Comparison of ENCODE assay signal across 15 cellular contexts in the genomic region with DNA sequence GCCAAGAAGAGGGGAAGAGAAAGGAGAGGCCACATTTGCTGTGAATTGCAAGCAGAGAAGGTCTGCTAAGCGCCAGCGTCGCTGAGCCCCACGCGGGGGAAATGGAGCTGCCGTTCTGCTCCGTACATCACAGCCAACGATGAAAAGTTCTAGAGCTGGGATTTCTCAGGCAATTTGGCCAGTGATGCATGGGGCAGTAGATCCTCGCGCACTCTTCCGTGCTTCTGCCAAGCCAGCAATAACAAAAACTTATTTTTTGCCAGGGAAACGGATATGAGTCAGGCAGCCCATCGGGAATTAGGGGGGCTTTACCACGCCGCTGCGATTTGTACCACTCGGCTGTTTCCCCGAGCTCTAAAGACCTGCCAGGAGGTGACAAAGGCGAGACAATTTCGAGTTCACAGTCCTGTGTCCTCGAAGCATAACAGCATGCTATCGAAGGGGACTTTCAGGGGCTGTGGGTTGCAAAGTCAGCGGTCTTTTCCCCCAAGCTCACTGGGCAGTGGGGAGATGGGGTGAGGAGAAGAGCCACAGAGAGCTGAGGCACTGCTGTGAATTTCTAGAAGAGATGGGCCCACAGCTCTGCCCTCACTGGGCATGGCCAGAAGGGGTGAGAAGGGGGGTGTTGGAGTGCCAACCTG. TPM values are rescaled to one million over a fixed set of nuclear protein-coding genes. Genes with fewer than 3 reads are reported as not detected.
A peak's percentile ranks its signal among the peaks of the same experiment; 100 is the strongest.
DNase-seq lines count a peak whose midpoint lies in the region; ATAC-seq and TF ChIP-seq lines count a peak whose summit lies in the region.
"Had no signal": no experiment of that assay in that cellular context is flagged by ENCODE, and none has a peak within 500 bp of the region (broad histone marks: within the 10 kb centered on the region; RNA-seq: fewer than 3 reads in every experiment).

No MANE protein-coding gene starts in this region.

- H3K36me3 Mint-ChIP-seq in immature natural killer cell: no peaks in the 10 kb centered on the region

- H3K9me3 Mint-ChIP-seq in immature natural killer cell: no peaks in the 10 kb centered on the region

- H2AFZ ChIP-seq in neural cell (ENCODE audit: low read depth, low read length): peak overlapping the region; percentile 40

- DNase-seq in AG09309 (ENCODE audit: low read depth) (peak; percentile 14), T1000 (lab: John Stamatoyannopoulos, UW) (peak; percentile 34), fibroblast of the conjunctiva (ENCODE audit: low read depth) (peak; percentile 47), immature natural killer cell (no peak), SIG-M5 (lab: John Stamatoyannopoulos, UW) (no peak)
- no peak for DNase-seq in stimulated activated naive CD4-positive, alpha-beta T cell (lab: John Stamatoyannopoulos, UW)
- DNase-seq: NCI-H345, tibial artery had no signal

- no peak for TF ChIP-seq EP300 in neural cell (conservative IDR thresholded peaks at IDR 0.05; ENCODE audit: poor library complexity, severe bottlenecking)

- no peaks in the 10 kb centered on the region for H3K4me1 Mint-ChIP-seq in immature natural killer cell

- peak overlapping the region; percentile 47 for H3K9ac ChIP-seq in neural cell (ENCODE audit: low read length)
- H3K9ac ChIP-seq: BLaER1 had no signal

- H3K36me3 ChIP-seq in neural cell (ENCODE audit: insufficient read depth, low read length): no peaks in the 10 kb centered on the region
- H3K36me3 ChIP-seq: BLaER1, esophagus muscularis mucosa, tibial artery had no signal

- no peak for TF ChIP-seq CTCF in AG09309 (IDR thresholded peaks at IDR 0.05; ENCODE audit: control insufficient read depth, insufficient read depth, low read depth, low read length, missing control alignments)
- TF ChIP-seq CTCF in neural cell (IDR thresholded peaks at IDR 0.05; ENCODE audit: poor library complexity, severe bottlenecking): no peak

- no peak for ATAC-seq in GM21529 (IDR thresholded peaks at IDR 0.05; ENCODE audit: unreplicated experiment)
- ATAC-seq: left lobe of liver, Panc1 had no signal

- H3K27me3 ChIP-seq in neural cell (ENCODE audit: insufficient read depth, low read depth, low read length): no peaks in the 10 kb centered on the region
- H3K27me3 ChIP-seq: BLaER1 had no signal

- H3K9me2 ChIP-seq in neural cell (ENCODE audit: insufficient read depth, low read length): no peaks in the 10 kb centered on the region

- peak overlapping the region; percentile 60 for H3K27ac ChIP-seq in neural cell (ENCODE audit: low read length)
- H3K27ac ChIP-seq: BLaER1, esophagus muscularis mucosa, HL-60, tibial artery had no signal

- H3K79me2 ChIP-seq in neural cell (replicated peaks; ENCODE audit: insufficient read depth, low read length): no peaks in the 10 kb centered on the region

- no peaks in the 10 kb centered on the region for H3K9me3 ChIP-seq in neural cell (ENCODE audit: low read length)
- H3K9me3 ChIP-seq: BLaER1, esophagus muscularis mucosa, tibial artery had no signal

- no peak overlapping the region for H3K4me2 ChIP-seq in neural cell (ENCODE audit: low read length)

- no peak overlapping the region for H3K27ac Mint-ChIP-seq in immature natural killer cell

- TF ChIP-seq RAD21 in neural cell (conservative IDR thresholded peaks at IDR 0.05): no peak

- peaks cover 0 to 4% (median 2%) of the 10 kb centered on the region in 3 donors for H3K27me3 Mint-ChIP-seq in immature natural killer cell (ENCODE audit: low read depth in 3 of 3)

- no peak overlapping the region for H3K4me3 Mint-ChIP-seq in immature natural killer cell

- no peaks in the 10 kb centered on the region for H3F3A ChIP-seq in neural cell (ENCODE audit: insufficient read depth, low read length, poor library complexity, severe bottlenecking)

- no peaks in the 10 kb centered on the region for H4K20me1 ChIP-seq in neural cell (ENCODE audit: insufficient read depth)
- H4K20me1 ChIP-seq: BLaER1 had no signal

- H3K4me3 ChIP-seq in AG09309 (ENCODE audit: control insufficient read depth, low read depth, low read length): no peak overlapping the region
- no peak overlapping the region for H3K4me3 ChIP-seq in neural cell (ENCODE audit: low read length)
- H3K4me3 ChIP-seq: BLaER1, esophagus muscularis mucosa had no signal

TF ChIP-seq in neural cell, 6 proteins besides CTCF, POLR2A, EP300 and RAD21:
- TF ChIP-seq REST (IDR thresholded peaks at IDR 0.05; ENCODE audit: borderline replicate concordance) (no peak), POLR2AphosphoS5 (IDR thresholded peaks at IDR 0.05) (no peak), TAF1 (IDR thresholded peaks at IDR 0.05; ENCODE audit: low read depth) (no peak), SMC3 (conservative IDR thresholded peaks at IDR 0.05; ENCODE audit: poor library complexity) (no peak), MXI1 (conservative IDR thresholded peaks at IDR 0.05; ENCODE audit: poor library complexity, severe bottlenecking) (no peak), EZH2 (IDR thresholded peaks at IDR 0.05; ENCODE audit: borderline replicate concordance, insufficient read depth, low read length, poor library complexity, severe bottlenecking) (no peak)

RNA-seq across cellular contexts. Expression of gene SLF2, which starts 30.0 kb away (rescaled TPM):
- 40.4 and 43.0 TPM in 2 replicates for polyA plus RNA-seq in neural cell
- polyA minus RNA-seq in neural cell: 89.6 and 99.9 TPM in 2 replicates
- polyA plus RNA-seq in immature natural killer cell: 10 to 100 TPM in 1 of 3 donors, 1 to 10 TPM in 2; 6.1 to 21.3 (median 8.9) TPM

Comparison
In these comparisons a context has a peak if more than half of its experiments do, and no peak if none do; other contexts are left out.
1. DNase-seq: peak in AG09309 (single experiment), T1000 (single experiment) and fibroblast of the conjunctiva (single experiment); none in immature natural killer cell (0 of 3), SIG-M5 (single experiment) and stimulated activated naive CD4-positive, alpha-beta T cell (0 of 6).